ENCODE assay signal across 20 cellular contexts in the genomic region with DNA sequence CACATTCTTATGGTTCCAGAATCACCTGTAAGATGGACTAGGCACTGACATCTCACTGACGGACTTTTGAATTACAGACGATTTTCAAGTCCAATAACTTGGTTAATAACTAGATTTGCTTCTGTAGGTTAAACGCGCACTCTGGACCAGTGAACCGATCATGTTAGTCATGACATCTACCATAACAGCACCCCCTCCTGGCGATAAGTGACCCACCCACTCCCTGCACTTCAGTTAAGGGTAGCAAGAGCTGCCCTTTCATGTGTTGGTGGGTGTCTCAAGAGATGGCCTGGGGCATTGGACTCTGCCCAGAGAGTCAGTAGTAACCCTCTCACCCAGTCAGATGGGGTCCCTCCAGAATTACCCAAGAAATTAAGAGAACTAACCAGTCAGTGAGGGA. TPM values are rescaled to one million over a fixed set of nuclear protein-coding genes. Genes with fewer than 3 reads are reported as not detected.
DNase-seq lines count a peak whose midpoint lies in the region; ATAC-seq and TF ChIP-seq lines count a peak whose summit lies in the region.
"Had no signal": no experiment of that assay in that cellular context is flagged by ENCODE, and none has a peak within 500 bp of the region (broad histone marks: within the 10 kb centered on the region; RNA-seq: fewer than 3 reads in every experiment).

No MANE protein-coding gene starts in this region.

- H3K27ac ChIP-seq in HCT116 (ENCODE audit: low read depth, low read length) (no peak overlapping the region), Panc1 (ENCODE audit: low read length) (no peak overlapping the region), parathyroid adenoma (no peak overlapping the region), dorsolateral prefrontal cortex (no peak overlapping the region)
- H3K27ac ChIP-seq: SJCRH30, VCaP had no signal

- RAD21 ChIA-PET in HCT116 (lab: Charles Lee; ENCODE audit: low non-redundant PET in 1 of 2, low total read pairs in 2 of 2, uncharacterized antibody in 2 of 2, unreplicated experiment in 2 of 2), result no interaction called here

- H3K4me1 ChIP-seq in HCT116 (ENCODE audit: control insufficient read depth in 1 of 2, insufficient read depth in 2 of 2, low read length in 2 of 2) (no peaks in the 10 kb centered on the region), Panc1 (ENCODE audit: control insufficient read depth, insufficient read depth, low read length) (no peaks in the 10 kb centered on the region), parathyroid adenoma (no peaks in the 10 kb centered on the region)
- H3K4me1 ChIP-seq: SJCRH30 had no signal

- POLR2A ChIA-PET in HCT116 (lab: Charles Lee), result no interaction called here
- POLR2A ChIA-PET in Panc1 (lab: Charles Lee), result no interaction called here

- no peaks in the 10 kb centered on the region for H3K9me3 Mint-ChIP-seq in activated naive CD4-positive, alpha-beta T cell treated with anti-CD3 and anti-CD28 coated beads for 36 hours

- no peaks in the 10 kb centered on the region for H3K36me3 Mint-ChIP-seq in activated naive CD4-positive, alpha-beta T cell treated with anti-CD3 and anti-CD28 coated beads for 36 hours (ENCODE audit: low read depth)
- H3K36me3 Mint-ChIP-seq: stimulated activated naive B cell treated with anti-CD40 and anti-IgM and Interleukin-4, amounts not matched to agents 10 μg/mL and 1 μg/mL and 100 μg/mL, for 72 hours had no signal

- no peak overlapping the region for H2AFZ ChIP-seq in HCT116 (ENCODE audit: low read depth, low read length, poor library complexity, severe bottlenecking)
- no peak overlapping the region for H2AFZ ChIP-seq in parathyroid adenoma

- ATAC-seq in HCT116, result no peak
- ATAC-seq in Panc1, result no peak
- ATAC-seq in HG03565 (IDR thresholded peaks at IDR 0.05; ENCODE audit: unreplicated experiment), result no peak
- ATAC-seq: stimulated activated naive B cell treated with anti-CD40 and anti-IgM and Interleukin-4, amounts not matched to agents 10 μg/mL and 1 μg/mL and 100 μg/mL, for 72 hours had no signal

- H3K9ac ChIP-seq in HCT116 (ENCODE audit: low read length) (no peak overlapping the region), parathyroid adenoma (no peak overlapping the region)

- BruUV-seq in HCT116 (replicated peaks; lab: Mats Ljungman, UMichigan), result no TSS peak
- BruUV-seq in Panc1 (replicated peaks; lab: Mats Ljungman, UMichigan), result no TSS peak

- H3K9me3 ChIP-seq in HCT116 (ENCODE audit: control insufficient read depth in 1 of 2, insufficient read depth in 1 of 2, low read depth in 1 of 2, low read length in 2 of 2) (no peaks in the 10 kb centered on the region), Panc1 (ENCODE audit: control insufficient read depth, insufficient read depth, low read depth, low read length) (no peaks in the 10 kb centered on the region), parathyroid adenoma (ENCODE audit: control insufficient read depth, low read length) (no peaks in the 10 kb centered on the region)
- H3K9me3 ChIP-seq: SJCRH30 had no signal

- H3K4me3 Mint-ChIP-seq in activated naive CD4-positive, alpha-beta T cell treated with anti-CD3 and anti-CD28 coated beads for 36 hours, result no peak overlapping the region
- H3K4me3 Mint-ChIP-seq: stimulated activated naive B cell treated with anti-CD40 and anti-IgM and Interleukin-4, amounts not matched to agents 10 μg/mL and 1 μg/mL and 100 μg/mL, for 72 hours had no signal

- peak in 2 of 3 experiments; percentile 41 to 45; a peak in 4 of 6 replicates for TF ChIP-seq CTCF in HCT116 (IDR thresholded peaks at IDR 0.05 in 2 of 3, conservative IDR thresholded peaks at IDR 0.05 in 1 of 3; ENCODE audit: borderline replicate concordance in 1 of 3, insufficient read depth in 1 of 3, low read depth in 2 of 3, low read length in 2 of 3)
- TF ChIP-seq CTCF in Panc1 (IDR thresholded peaks at IDR 0.05), result peak; percentile 37
- TF ChIP-seq CTCF in parathyroid adenoma (IDR thresholded peaks at IDR 0.05), result peak; percentile 14
- TF ChIP-seq CTCF in dorsolateral prefrontal cortex (IDR thresholded peaks at IDR 0.05 in 54 of 56, conservative IDR thresholded peaks at IDR 0.05 in 2 of 56; ENCODE audit: low read depth in 1 of 56, partially characterized antibody in 56 of 56), result peak in 17 of 56 donors; percentile 8 to 39 (median 19)

- H3K4me2 ChIP-seq in HCT116 (ENCODE audit: low read length) (no peak overlapping the region), parathyroid adenoma (ENCODE audit: low read length) (no peak overlapping the region)

- H3K79me2 ChIP-seq in HCT116 (ENCODE audit: insufficient read depth, low read length) (no peaks in the 10 kb centered on the region), parathyroid adenoma (no peaks in the 10 kb centered on the region)

- intact Hi-C loops in activated naive CD4-positive, alpha-beta T cell treated with anti-CD3 and anti-CD28 coated beads for 36 hours (cut with micrococcal nuclease), result loop anchor here (1.0 kb wide), 1 partner anchor 437 kb away; no protein-coding TSS in a partner anchor
- intact Hi-C loops in HCT116 (cut with micrococcal nuclease) (no loop called here), Panc1 (cut with micrococcal nuclease; ENCODE audit: unreplicated experiment) (no loop called here), dorsolateral prefrontal cortex (cut with DNase I) (loop anchor here in 1 of 2 donors (10.0 kb wide), 1 partner anchor 125 kb away; no protein-coding TSS in a partner anchor)

- no peaks in the 10 kb centered on the region for H4K20me1 ChIP-seq in HCT116 (ENCODE audit: insufficient read depth)

- peaks cover 44% of the 10 kb centered on the region for H3K27me3 Mint-ChIP-seq in activated naive CD4-positive, alpha-beta T cell treated with anti-CD3 and anti-CD28 coated beads for 36 hours (ENCODE audit: low read depth)

- CTCF ChIA-PET in activated naive CD4-positive, alpha-beta T cell treated with anti-CD3 and anti-CD28 coated beads for 36 hours (lab: Charles Lee), result interaction anchor here (0.6 kb wide), 1 partner anchor 10 kb away, joined by 3 read pairs; no protein-coding TSS in a partner anchor
- CTCF ChIA-PET in HCT116 (lab: Charles Lee), result interaction anchor here (2.0 kb wide), 1 partner anchor 11 kb away, joined by 5 read pairs; no protein-coding TSS in a partner anchor
- CTCF ChIA-PET in Panc1 (lab: Charles Lee), result no interaction called here

- H3K4me3 ChIP-seq in HCT116 (replicated peaks in 1 of 2; ENCODE audit: low read depth in 1 of 2, low read length in 2 of 2) (no peak overlapping the region), Panc1 (ENCODE audit: low read depth in 2 of 2, low read length in 2 of 2) (no peak overlapping the region), parathyroid adenoma (ENCODE audit: low read depth, low read length) (no peak overlapping the region), dorsolateral prefrontal cortex (no peak overlapping the region)
- H3K4me3 ChIP-seq: SJCRH30 had no signal

- no peaks in the 10 kb centered on the region for H3K9me2 ChIP-seq in HCT116 (ENCODE audit: insufficient read depth)

- in situ Hi-C loops in Panc1 (cut with HindIII; ENCODE audit: low pct_unique_long_range_greater_than_20kb, low sequenced_read_pairs), result no loop called here

- H3K27ac Mint-ChIP-seq in activated naive CD4-positive, alpha-beta T cell treated with anti-CD3 and anti-CD28 coated beads for 36 hours, result no peak overlapping the region
- H3K27ac Mint-ChIP-seq: stimulated activated naive B cell treated with anti-CD40 and anti-IgM and Interleukin-4, amounts not matched to agents 10 μg/mL and 1 μg/mL and 100 μg/mL, for 72 hours had no signal

- peak; percentile 31 for DNase-seq in activated naive CD4-positive, alpha-beta T cell treated with anti-CD3 and anti-CD28 coated beads for 36 hours
- DNase-seq in activated naive CD4-positive, alpha-beta T cell treated with Interleukin-2 at 50 U/mL for 16 hours, result no peak
- DNase-seq in HCT116 (ENCODE audit: low read depth, low spot score) (no peak), Panc1 (ENCODE audit: low read depth, low spot score) (no peak), mucosa of gallbladder (ENCODE audit: low spot score) (no peak), dorsolateral prefrontal cortex (no peak)
- DNase-seq: activated T-cell treated with anti-CD3 and anti-CD28 coated beads for 4 hours; amygdala; foreskin fibroblast; GF-D8; NCI-H1092 treated with DMSO at 0.1 percent for 48 hours; NCI-H510A treated with DMSO at 0.1 percent for 48 hours; retina; stimulated activated CD4-positive, alpha-beta T cell treated with anti-CD3 and anti-CD28 coated beads, Interleukin-4, amount 100 ng/mL, for 1 hour; stimulated activated naive B cell treated with anti-CD40 and anti-IgM and Interleukin-4, amounts not matched to agents 10 μg/mL and 1 μg/mL and 100 μg/mL, for 72 hours had no signal

- TF ChIP-seq POLR2A in HCT116 (IDR thresholded peaks at IDR 0.05; ENCODE audit: borderline replicate concordance, extremely low read depth, insufficient read depth, insufficient read length), result no peak

- no peaks in the 10 kb centered on the region for H3K4me1 Mint-ChIP-seq in activated naive CD4-positive, alpha-beta T cell treated with anti-CD3 and anti-CD28 coated beads for 36 hours (ENCODE audit: low read depth)
- H3K4me1 Mint-ChIP-seq: stimulated activated naive B cell treated with anti-CD40 and anti-IgM and Interleukin-4, amounts not matched to agents 10 μg/mL and 1 μg/mL and 100 μg/mL, for 72 hours had no signal

- TF ChIP-seq RAD21 in HCT116 (IDR thresholded peaks at IDR 0.05; ENCODE audit: low read depth), result peak; percentile 7; the same call in 1 of the 2 replicates

- H3K36me3 ChIP-seq in HCT116 (ENCODE audit: control insufficient read depth in 1 of 2, insufficient read depth in 2 of 2, low read length in 2 of 2) (no peaks in the 10 kb centered on the region), Panc1 (ENCODE audit: control insufficient read depth, insufficient read depth, low read length) (no peaks in the 10 kb centered on the region), parathyroid adenoma (ENCODE audit: control insufficient read depth, insufficient read depth, low read length) (no peaks in the 10 kb centered on the region)
- H3K36me3 ChIP-seq: SJCRH30 had no signal

- peaks cover 43% of the 10 kb centered on the region for H3K27me3 ChIP-seq in HCT116 (ENCODE audit: insufficient read depth, low read length)
- peaks cover 5% of the 10 kb centered on the region for H3K27me3 ChIP-seq in Panc1 (ENCODE audit: control insufficient read depth, insufficient read depth, low read length)
- no peaks in the 10 kb centered on the region for H3K27me3 ChIP-seq in parathyroid adenoma (ENCODE audit: control insufficient read depth, insufficient read depth, low read length)
- no peaks in the 10 kb centered on the region for H3K27me3 ChIP-seq in dorsolateral prefrontal cortex
- H3K27me3 ChIP-seq: SJCRH30 had no signal

TF ChIP-seq in HCT116, 20 proteins besides CTCF, POLR2A, EP300 and RAD21 (continues in another document):
- TF ChIP-seq CEBPB (IDR thresholded peaks at IDR 0.05; ENCODE audit: low read depth), result no peak
- TF ChIP-seq ZFX (IDR thresholded peaks at IDR 0.05), result no peak
- TF ChIP-seq EZH2 (IDR thresholded peaks at IDR 0.05), result no peak
- TF ChIP-seq CBX3 (IDR thresholded peaks at IDR 0.05; ENCODE audit: low read depth), result no peak

RNA-seq across cellular contexts. Expression of gene GRM8, which starts 12.9 kb away (rescaled TPM):
- not detected for total RNA-seq in activated naive CD4-positive, alpha-beta T cell treated with anti-CD3 and anti-CD28 coated beads for 36 hours
- total RNA-seq in HCT116 (2021; ENCODE audit: unreplicated experiment) (0.05 TPM), Panc1 (2021; ENCODE audit: unreplicated experiment) (not detected), mucosa of gallbladder (8.0 TPM), dorsolateral prefrontal cortex (10 to 100 TPM in 114 of 120 experiments, 1 to 10 TPM in 6; 8.4 to 31.5 (median 19.4) TPM)
- 0.03 TPM in 1 of 2 replicates, not detected in the other for polyA plus RNA-seq in HCT116 (2012)
- polyA plus RNA-seq in Panc1 (2012; ENCODE audit: insufficient read length), result not detected
- total RNA-seq: dermis microvascular lymphatic vessel endothelial cell had no signal
